In genomic region chr22:38481871-38482332, GRCh38 we compare ENCODE assay signal across 20 cellular contexts. TPM values are rescaled to one million over a fixed set of nuclear protein-coding genes. Genes with fewer than 3 reads are reported as not detected.
DNase-seq lines count a peak whose midpoint lies in the region; ATAC-seq and TF ChIP-seq lines count a peak whose summit lies in the region.
"Had no signal": no experiment of that assay in that cellular context is flagged by ENCODE, and none has a peak within 500 bp of the region (broad histone marks: within the 10 kb centered on the region; RNA-seq: fewer than 3 reads in every experiment).

No MANE protein-coding gene starts in this region.

- TF ChIP-seq POLR2A in GM19193 (IDR thresholded peaks at IDR 0.05; ENCODE audit: extremely low read depth, insufficient read depth, insufficient read length) (peak; percentile 45), upper lobe of left lung (IDR thresholded peaks at IDR 0.05) (no peak)

- H3K4me1 ChIP-seq in upper lobe of left lung = peaks cover 0 to 8% (median 0%) of the 10 kb centered on the region in 4 donors
- H3K4me1 ChIP-seq: colonic mucosa, testis had no signal

- WGBS in upper lobe of left lung, 2 donors = 86% methylated on average over 8 of the region's 8 CpGs

- peaks cover 43 to 79% (median 54%) of the 10 kb centered on the region in 4 donors for H3K36me3 ChIP-seq in upper lobe of left lung

- ATAC-seq in CD4-positive, alpha-beta T cell (ENCODE audit: poor library complexity) = no peak
- ATAC-seq in GM18858 (IDR thresholded peaks at IDR 0.05; ENCODE audit: unreplicated experiment) (no peak), upper lobe of left lung (ENCODE audit: low FRiP score in 2 of 2) (no peak)

- H3K27me3 ChIP-seq in CD4-positive, alpha-beta T cell (ENCODE audit: control insufficient read depth, insufficient read depth, low read length) = no peaks in the 10 kb centered on the region
- no peaks in the 10 kb centered on the region for H3K27me3 ChIP-seq in upper lobe of left lung
- H3K27me3 ChIP-seq: BLaER1 treated with 17β-estradiol and CSF1 and Interleukin-3, amounts not matched to agents 10 nM and 100 nM; colonic mucosa; testis had no signal

- intact Hi-C loops in CD4-positive, alpha-beta T cell (cut with DNase I, micrococcal nuclease) = no loop called here

- peaks cover 42% of the 10 kb centered on the region for H3K4me1 Mint-ChIP-seq in CD4-positive, alpha-beta T cell (ENCODE audit: low read depth)
- H3K4me1 Mint-ChIP-seq in chondrocyte (ENCODE audit: low read depth) (peaks cover 33% of the 10 kb centered on the region), nephron progenitor cell (peaks cover 5% of the 10 kb centered on the region)

- H3K4me3 Mint-ChIP-seq in CD4-positive, alpha-beta T cell = no peak overlapping the region
- H3K4me3 Mint-ChIP-seq in chondrocyte (ENCODE audit: unreplicated experiment) (no peak overlapping the region), nephron progenitor cell (no peak overlapping the region)
- H3K4me3 Mint-ChIP-seq: T-cell had no signal

- H3K27ac Mint-ChIP-seq in CD4-positive, alpha-beta T cell = peak overlapping the region; percentile 53
- H3K27ac Mint-ChIP-seq in chondrocyte (ENCODE audit: unreplicated experiment) (peak overlapping the region; percentile 64), nephron progenitor cell (peak overlapping the region; percentile 59)

- no peak overlapping the region for H3K27ac ChIP-seq in CD4-positive, alpha-beta T cell (ENCODE audit: low read depth, low read length)
- H3K27ac ChIP-seq in upper lobe of left lung = peak overlapping the region in 1 of 4 donors; percentile 49
- H3K27ac ChIP-seq: BLaER1 treated with 17β-estradiol and CSF1 and Interleukin-3, amounts not matched to agents 10 nM and 100 nM; colonic mucosa; skin epidermis; testis; VCaP had no signal

- no peaks in the 10 kb centered on the region for H3K27me3 Mint-ChIP-seq in CD4-positive, alpha-beta T cell
- H3K27me3 Mint-ChIP-seq in chondrocyte (ENCODE audit: low read depth) (no peaks in the 10 kb centered on the region), nephron progenitor cell (ENCODE audit: low read depth, poor library complexity) (no peaks in the 10 kb centered on the region)
- H3K27me3 Mint-ChIP-seq: T-cell had no signal

- no peak for TF ChIP-seq CTCF in CD4-positive, alpha-beta T cell (IDR thresholded peaks at IDR 0.05)
- no peak for TF ChIP-seq CTCF in chondrocyte (IDR thresholded peaks at IDR 0.05)
- no peak for TF ChIP-seq CTCF in nephron progenitor cell (IDR thresholded peaks at IDR 0.05)
- TF ChIP-seq CTCF in upper lobe of left lung (IDR thresholded peaks at IDR 0.05) = no peak

- POLR2A ChIA-PET in CD4-positive, alpha-beta T cell (lab: Charles Lee) = interaction anchor here (0.6 to 2.9 kb wide), 5 partner anchors 8 to 30 kb away, joined by 3 to 13 read pairs (median 5); no protein-coding TSS in a partner anchor

- H3K9me3 Mint-ChIP-seq in CD4-positive, alpha-beta T cell = no peaks in the 10 kb centered on the region
- H3K9me3 Mint-ChIP-seq in chondrocyte (ENCODE audit: low read depth) (no peaks in the 10 kb centered on the region), nephron progenitor cell (no peaks in the 10 kb centered on the region)
- H3K9me3 Mint-ChIP-seq: T-cell had no signal

- H3K9me3 ChIP-seq in CD4-positive, alpha-beta T cell (ENCODE audit: control insufficient read depth, low read length) = no peaks in the 10 kb centered on the region
- no peaks in the 10 kb centered on the region for H3K9me3 ChIP-seq in upper lobe of left lung
- H3K9me3 ChIP-seq: BLaER1 treated with 17β-estradiol and CSF1 and Interleukin-3, amounts not matched to agents 10 nM and 100 nM; colonic mucosa; testis had no signal

- peaks cover 62% of the 10 kb centered on the region for H3K36me3 Mint-ChIP-seq in CD4-positive, alpha-beta T cell (ENCODE audit: low read depth)
- peaks cover 50% of the 10 kb centered on the region for H3K36me3 Mint-ChIP-seq in chondrocyte (ENCODE audit: low read depth)
- peaks cover 58% of the 10 kb centered on the region for H3K36me3 Mint-ChIP-seq in nephron progenitor cell (ENCODE audit: low read depth)

- no peak for DNase-seq in CD4-positive, alpha-beta T cell
- DNase-seq in chondrocyte (ENCODE audit: low spot score) = no peak
- no peak for DNase-seq in nephron progenitor cell
- DNase-seq in A172 (ENCODE audit: low spot score) = no peak
- DNase-seq in upper lobe of left lung = no peak
- DNase-seq: activated gamma-delta T cell treated with Interleukin-2 at 50 U/mL for 16 hours; colonic mucosa; DMS153; posterior cingulate gyrus; stimulated activated CD4-positive, alpha-beta T cell treated with anti-CD3 and anti-CD28 coated beads, Interleukin-4, amount 100 ng/mL, for 4 hours; stimulated activated CD8-positive, alpha-beta memory T cell treated with anti-CD3 and anti-CD28 coated beads, Interleukin-4, amount 100 ng/mL, for 48 hours; T-cell; testis had no signal

- CTCF ChIA-PET in CD4-positive, alpha-beta T cell (lab: Charles Lee) = no interaction called here

- no peak overlapping the region for H3K4me3 ChIP-seq in upper lobe of left lung
- H3K4me3 ChIP-seq: BLaER1 treated with 17β-estradiol and CSF1 and Interleukin-3, amounts not matched to agents 10 nM and 100 nM; colonic mucosa; skin epidermis; testis had no signal

- TF ChIP-seq EP300 in upper lobe of left lung (IDR thresholded peaks at IDR 0.05) = no peak

RNA-seq across cellular contexts. Expression of gene KDELR3, which starts 14.0 kb away (rescaled TPM):
- not detected for total RNA-seq in CD4-positive, alpha-beta T cell
- total RNA-seq in chondrocyte = 127 to 137 TPM (median 134 TPM) in 3 replicates
- 18.4 and 24.4 TPM in 2 replicates for total RNA-seq in A172 (2014; rRNA removed; shearing (Covaris generic))
- 10 to 100 TPM in 2 of 6 donors, 1 to 10 TPM in 4; 7.3 to 14.2 (median 9.7) TPM for total RNA-seq in upper lobe of left lung
- total RNA-seq: mononuclear cell had no signal

RNA-seq across cellular contexts. Expression of gene DDX17, which starts 24.2 kb away (rescaled TPM):
- 100 to 1,000 TPM; 454 to 462 TPM for total RNA-seq in CD4-positive, alpha-beta T cell
- total RNA-seq in chondrocyte = 306 to 362 TPM (median 321 TPM) in 3 replicates
- 241 and 273 TPM in 2 replicates for total RNA-seq in A172 (2014; rRNA removed; shearing (Covaris generic))
- 1,000 to 10,000 TPM in 2 of 6 donors, 100 to 1,000 TPM in 4; 428 to 2,078 (median 621) TPM for total RNA-seq in upper lobe of left lung

RNA-seq across cellular contexts. Expression of gene KCNJ4, which starts 26.9 kb away (rescaled TPM):
- not detected for total RNA-seq in CD4-positive, alpha-beta T cell
- total RNA-seq in chondrocyte (0.27 to 0.33 TPM (median 0.27 TPM) in 3 replicates), upper lobe of left lung (not detected)
- 0.31 TPM in 1 of 2 replicates, not detected in the other for total RNA-seq in A172 (2014; rRNA removed; shearing (Covaris generic))
- total RNA-seq: activated CD8-positive, alpha-beta memory T cell treated with anti-CD3 and anti-CD28 coated beads for 36 hours; colonic mucosa; mononuclear cell; T-cell had no signal

Comparison
In these comparisons a context has a peak if more than half of its experiments do, and no peak if none do; other contexts are left out.
1. RNA of gene KDELR3, which starts 14.0 kb away (total RNA-seq): 127 to 137 TPM in chondrocyte, 18.4 to 24.4 TPM in A172 and 7.3 to 14.2 TPM in upper lobe of left lung; not detected in CD4-positive, alpha-beta T cell; every median in the first group is over 4 times any median in the second.
2. Peak in every context shown above with its lines, with median percentiles within 50 percentile points of each other: H3K27ac Mint-ChIP-seq.